Comparison of ENCODE assay signal across 13 cellular contexts in genomic region chr18:51614033-51614432, GRCh38.
DNase-seq lines count a peak whose midpoint lies in the region; ATAC-seq and TF ChIP-seq lines count a peak whose summit lies in the region.
"Had no signal": no experiment of that assay in that cellular context is flagged by ENCODE, and none has a peak within 500 bp of the region (broad histone marks: within the 10 kb centered on the region; RNA-seq: fewer than 3 reads in every experiment).

No MANE protein-coding gene starts in this region.

- DNase-seq in H4 (ENCODE audit: low spot score): peak; percentile 87
- peak; percentile 89 for DNase-seq in RWPE2 (ENCODE audit: low spot score)
- peak; percentile 1 to 87 for DNase-seq in fibroblast of lung (ENCODE audit: low read depth in 2 of 2)
- peak; percentile 41 for DNase-seq in omental fat pad (ENCODE audit: low spot score)
- no peak for DNase-seq in midbrain (lab: John Stamatoyannopoulos, UW)
- no peak for DNase-seq in SJCRH30
- DNase-seq in DMS79 treated with DMSO at 0.1 percent for 48 hours (lab: John Stamatoyannopoulos, UW): no peak
- DNase-seq in NCI-H510A (lab: John Stamatoyannopoulos, UW): no peak
- DNase-seq: activated T-cell treated with anti-CD3 and anti-CD28 coated beads for 4 hours; amniotic stem cell; CD4-positive, CD25-positive, alpha-beta regulatory T cell; NCI-H2171 treated with DMSO at 0.1 percent for 48 hours; stimulated activated naive CD8-positive, alpha-beta T cell treated with anti-CD3 and anti-CD28 coated beads, Interleukin-15, amount 100 ng/mL, for 72 hours had no signal

- no peak overlapping the region for H3K4me2 ChIP-seq in fibroblast of lung (ENCODE audit: extremely low read depth, insufficient read depth, low read length)

- no peak overlapping the region for H3K9ac ChIP-seq in fibroblast of lung (ENCODE audit: insufficient read depth, low read length)

- peak overlapping the region; percentile 83 for H3K27ac ChIP-seq in RWPE2 (ENCODE audit: poor library complexity, severe bottlenecking)
- H3K27ac ChIP-seq in fibroblast of lung (ENCODE audit: insufficient read depth, low read length): no peak overlapping the region
- no peak overlapping the region for H3K27ac ChIP-seq in SJCRH30

- H3K36me3 ChIP-seq in RWPE2 (ENCODE audit: low read depth) (no peaks in the 10 kb centered on the region), fibroblast of lung (ENCODE audit: control insufficient read depth, insufficient read depth, low read length) (no peaks in the 10 kb centered on the region), SJCRH30 (no peaks in the 10 kb centered on the region)

- H3K9me3 ChIP-seq in RWPE2 (ENCODE audit: severe bottlenecking) (no peaks in the 10 kb centered on the region), fibroblast of lung (ENCODE audit: control insufficient read depth, insufficient read depth, low read depth, low read length) (no peaks in the 10 kb centered on the region), SJCRH30 (replicated peaks) (no peaks in the 10 kb centered on the region; the same call in 1 of the 2 replicates)

- H3K4me3 ChIP-seq in RWPE2 (ENCODE audit: severe bottlenecking) (no peak overlapping the region), fibroblast of lung (replicated peaks in 1 of 4; ENCODE audit: control extremely low read depth in 1 of 4, insufficient read depth in 1 of 4, low read depth in 3 of 4, low read length in 4 of 4) (no peak overlapping the region), SJCRH30 (no peak overlapping the region)

- H3K27me3 ChIP-seq in RWPE2 (ENCODE audit: insufficient read depth, poor library complexity, severe bottlenecking) (no peaks in the 10 kb centered on the region), fibroblast of lung (ENCODE audit: control insufficient read depth, insufficient read depth, low read length) (no peaks in the 10 kb centered on the region), SJCRH30 (no peaks in the 10 kb centered on the region)

- H2AFZ ChIP-seq in fibroblast of lung (ENCODE audit: low read length): no peak overlapping the region

- TF ChIP-seq CTCF in RWPE2 (IDR thresholded peaks at IDR 0.05; ENCODE audit: poor library complexity, severe bottlenecking) (no peak), fibroblast of lung (conservative IDR thresholded peaks at IDR 0.05 in 1 of 2, IDR thresholded peaks at IDR 0.05 in 1 of 2; ENCODE audit: low read depth in 1 of 2, low read length in 2 of 2) (no peak), omental fat pad (IDR thresholded peaks at IDR 0.05) (no peak)

- ATAC-seq in RWPE2 (ENCODE audit: low read depth) (peak; percentile 83), omental fat pad (ENCODE audit: low FRiP score) (peak; percentile 73)
- ATAC-seq: stimulated activated naive CD8-positive, alpha-beta T cell treated with anti-CD3 and anti-CD28 coated beads, Interleukin-15, amount 100 ng/mL, for 72 hours had no signal

- H3K79me2 ChIP-seq in fibroblast of lung (ENCODE audit: control insufficient read depth, insufficient read depth, low read length): no peaks in the 10 kb centered on the region

- H4K20me1 ChIP-seq in fibroblast of lung (ENCODE audit: control insufficient read depth, extremely low read depth, insufficient read depth, low read length): no peaks in the 10 kb centered on the region

- H3K4me1 ChIP-seq in RWPE2 (ENCODE audit: insufficient read depth, poor library complexity, severe bottlenecking) (peaks cover 40% of the 10 kb centered on the region), fibroblast of lung (ENCODE audit: control insufficient read depth, extremely low read depth, insufficient read depth, low read length) (no peaks in the 10 kb centered on the region), SJCRH30 (no peaks in the 10 kb centered on the region)

Comparison
In these comparisons a context has a peak if more than half of its experiments do, and no peak if none do; other contexts are left out.
1. DNase-seq: peak in H4 (single experiment), RWPE2 (single experiment), fibroblast of lung (2 of 2) and omental fat pad (single experiment); none in midbrain (single experiment), SJCRH30 (0 of 2), DMS79 treated with DMSO at 0.1 percent for 48 hours (single experiment) and NCI-H510A (single experiment).